Comparison of ENCODE assay signal across 10 cellular contexts in the genomic region with DNA sequence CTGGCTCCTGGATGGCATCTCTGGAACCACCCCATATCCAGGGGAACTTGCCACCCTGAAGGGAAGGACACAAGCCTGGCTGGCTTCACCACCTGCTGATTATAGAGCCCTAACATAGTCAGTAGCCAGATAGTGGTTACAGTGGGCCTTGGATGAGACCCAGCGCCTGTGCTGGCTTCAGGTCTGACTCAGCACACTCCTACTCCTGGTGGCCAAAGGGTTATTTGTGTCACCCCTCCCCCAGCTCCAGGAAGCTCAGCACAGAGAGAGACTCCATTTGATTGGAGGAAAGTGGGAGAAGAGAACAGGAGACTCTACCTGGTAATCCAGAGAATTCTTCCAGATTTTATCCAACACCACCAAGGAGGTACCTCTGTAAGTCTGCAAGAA. TPM values are rescaled to one million over a fixed set of nuclear protein-coding genes. Genes with fewer than 3 reads are reported as not detected.
DNase-seq lines count a peak whose midpoint lies in the region; ATAC-seq, FAIRE-seq and TF ChIP-seq lines count a peak whose summit lies in the region.
"Had no signal": no experiment of that assay in that cellular context is flagged by ENCODE, and none has a peak within 500 bp of the region (broad histone marks: within the 10 kb centered on the region; RNA-seq: fewer than 3 reads in every experiment).

No MANE protein-coding gene starts in this region.

- H3K36me3 Mint-ChIP-seq in endothelial cell (ENCODE audit: low read depth, unreplicated experiment) (peaks cover 39% of the 10 kb centered on the region), osteocyte (ENCODE audit: unreplicated experiment) (peaks cover 35% of the 10 kb centered on the region)
- peaks cover 46% of the 10 kb centered on the region for H3K36me3 Mint-ChIP-seq in activated T-cell treated with anti-CD3 and anti-CD28 coated beads, Interleukin-2, amount 50 U/mL, for 4 hours (ENCODE audit: insufficient read depth)

- TF ChIP-seq POLR2A in A549 (IDR thresholded peaks at IDR 0.05; ENCODE audit: low read length) = no peak

- H3K9me3 ChIP-seq in A549 = peaks cover 5% of the 10 kb centered on the region; the same call in 1 of the 3 replicates

- no peak for TF ChIP-seq RAD21 in A549 (conservative IDR thresholded peaks at IDR 0.05 in 1 of 2, IDR thresholded peaks at IDR 0.05 in 1 of 2)

- POLR2A ChIA-PET in A549 (lab: Yijun Ruan, JAX) = interaction anchor here (1.5 kb wide), 1 partner anchor 98 kb away, joined by 4 read pairs; no protein-coding TSS in a partner anchor

- DNase-seq in A549 (ENCODE audit: low read depth in 1 of 2, low spot score in 1 of 2) (peak in 1 of 2 experiments; percentile 42), endothelial cell (ENCODE audit: low spot score) (no peak), NCI-H1417 (lab: John Stamatoyannopoulos, UW) (no peak), occipital lobe (lab: John Stamatoyannopoulos, UW) (no peak), osteocyte (ENCODE audit: extremely low spot score, unreplicated experiment) (no peak)
- DNase-seq in activated T-cell treated with anti-CD3 and anti-CD28 coated beads, Interleukin-2, amount 50 U/mL, for 4 hours = no peak
- DNase-seq: COR-L47; stimulated activated CD4-positive, alpha-beta T cell treated with anti-CD3 and anti-CD28 coated beads, Interleukin-2, amount 100 ng/mL, for 48 hours had no signal

- H3K4me2 ChIP-seq in A549 = peak overlapping the region; percentile 70

- 67% methylated on average over 1 of the region's 1 CpG for WGBS in A549 (ENCODE audit: missing lambda C conversion rate)

- TF ChIP-seq CTCF in A549 (IDR thresholded peaks at IDR 0.05) = no peak
- TF ChIP-seq CTCF in endothelial cell (IDR thresholded peaks at IDR 0.05; ENCODE audit: unreplicated experiment) = no peak
- no peak for TF ChIP-seq CTCF in osteocyte (IDR thresholded peaks at IDR 0.05)

- peak overlapping the region; percentile 60 to 84 for H3K27ac ChIP-seq in A549

- H3K4me1 Mint-ChIP-seq in endothelial cell (ENCODE audit: unreplicated experiment) = peaks cover 23% of the 10 kb centered on the region
- H3K4me1 Mint-ChIP-seq in activated T-cell treated with anti-CD3 and anti-CD28 coated beads, Interleukin-2, amount 50 U/mL, for 4 hours (ENCODE audit: low read depth) = peaks cover 32% of the 10 kb centered on the region
- H3K4me1 Mint-ChIP-seq in osteocyte (ENCODE audit: unreplicated experiment) = peaks cover 8% of the 10 kb centered on the region

- H3K4me1 ChIP-seq in A549 = peaks cover 42% of the 10 kb centered on the region

- ATAC-seq in A549 (peak; percentile 83 to 88; a peak in 5 of 6 replicates), GM19452 (IDR thresholded peaks at IDR 0.05; ENCODE audit: unreplicated experiment) (peak; percentile 63), HG03439 (IDR thresholded peaks at IDR 0.05; ENCODE audit: unreplicated experiment) (peak; percentile 82)
- no peak for ATAC-seq in activated T-cell treated with anti-CD3 and anti-CD28 coated beads, Interleukin-2, amount 50 U/mL, for 4 hours

- H3K27ac Mint-ChIP-seq in endothelial cell (ENCODE audit: unreplicated experiment) (peak overlapping the region; percentile 34), osteocyte (ENCODE audit: unreplicated experiment) (no peak overlapping the region)

- H3K9me3 Mint-ChIP-seq in endothelial cell (ENCODE audit: unreplicated experiment) (no peaks in the 10 kb centered on the region), osteocyte (ENCODE audit: unreplicated experiment) (peaks cover 26% of the 10 kb centered on the region)
- peaks cover 15% of the 10 kb centered on the region for H3K9me3 Mint-ChIP-seq in activated T-cell treated with anti-CD3 and anti-CD28 coated beads, Interleukin-2, amount 50 U/mL, for 4 hours

- no peak for TF ChIP-seq EP300 in A549 (IDR thresholded peaks at IDR 0.05)

- H3K4me3 Mint-ChIP-seq in endothelial cell (ENCODE audit: unreplicated experiment) (no peak overlapping the region), osteocyte (ENCODE audit: unreplicated experiment) (no peak overlapping the region)
- no peak overlapping the region for H3K4me3 Mint-ChIP-seq in activated T-cell treated with anti-CD3 and anti-CD28 coated beads, Interleukin-2, amount 50 U/mL, for 4 hours

- no peak overlapping the region for H3K4me3 ChIP-seq in A549

- H3K27me3 Mint-ChIP-seq in endothelial cell (ENCODE audit: unreplicated experiment) (peaks cover 2% of the 10 kb centered on the region), osteocyte (ENCODE audit: unreplicated experiment) (no peaks in the 10 kb centered on the region)
- H3K27me3 Mint-ChIP-seq in activated T-cell treated with anti-CD3 and anti-CD28 coated beads, Interleukin-2, amount 50 U/mL, for 4 hours (ENCODE audit: low read depth) = no peaks in the 10 kb centered on the region

- CTCF ChIA-PET in A549 (lab: Yijun Ruan, JAX) = no interaction called here

- FAIRE-seq in A549 (lab: Jason Lieb, UNC) = no peak

TF ChIP-seq in A549, 52 proteins besides CTCF, POLR2A, EP300 and RAD21:
- TF ChIP-seq, protein P1, sequence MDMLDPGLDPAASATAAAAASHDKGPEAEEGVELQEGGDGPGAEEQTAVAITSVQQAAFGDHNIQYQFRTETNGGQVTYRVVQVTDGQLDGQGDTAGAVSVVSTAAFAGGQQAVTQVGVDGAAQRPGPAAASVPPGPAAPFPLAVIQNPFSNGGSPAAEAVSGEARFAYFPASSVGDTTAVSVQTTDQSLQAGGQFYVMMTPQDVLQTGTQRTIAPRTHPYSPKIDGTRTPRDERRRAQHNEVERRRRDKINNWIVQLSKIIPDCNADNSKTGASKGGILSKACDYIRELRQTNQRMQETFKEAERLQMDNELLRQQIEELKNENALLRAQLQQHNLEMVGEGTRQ (IDR thresholded peaks at IDR 0.05) = no peak
- TF ChIP-seq, protein P2, sequence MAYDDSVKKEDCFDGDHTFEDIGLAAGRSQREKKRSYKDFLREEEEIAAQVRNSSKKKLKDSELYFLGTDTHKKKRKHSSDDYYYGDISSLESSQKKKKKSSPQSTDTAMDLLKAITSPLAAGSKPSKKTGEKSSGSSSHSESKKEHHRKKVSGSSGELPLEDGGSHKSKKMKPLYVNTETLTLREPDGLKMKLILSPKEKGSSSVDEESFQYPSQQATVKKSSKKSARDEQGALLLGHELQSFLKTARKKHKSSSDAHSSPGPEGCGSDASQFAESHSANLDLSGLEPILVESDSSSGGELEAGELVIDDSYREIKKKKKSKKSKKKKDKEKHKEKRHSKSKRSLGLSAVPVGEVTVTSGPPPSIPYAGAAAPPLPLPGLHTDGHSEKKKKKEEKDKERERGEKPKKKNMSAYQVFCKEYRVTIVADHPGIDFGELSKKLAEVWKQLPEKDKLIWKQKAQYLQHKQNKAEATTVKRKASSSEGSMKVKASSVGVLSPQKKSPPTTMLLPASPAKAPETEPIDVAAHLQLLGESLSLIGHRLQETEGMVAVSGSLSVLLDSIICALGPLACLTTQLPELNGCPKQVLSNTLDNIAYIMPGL (CRISPR knock-in tag; IDR thresholded peaks at IDR 0.05; ENCODE audit: borderline replicate concordance) = no peak
- TF ChIP-seq, protein P3, sequence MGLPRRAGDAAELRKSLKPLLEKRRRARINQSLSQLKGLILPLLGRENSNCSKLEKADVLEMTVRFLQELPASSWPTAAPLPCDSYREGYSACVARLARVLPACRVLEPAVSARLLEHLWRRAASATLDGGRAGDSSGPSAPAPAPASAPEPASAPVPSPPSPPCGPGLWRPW (IDR thresholded peaks at IDR 0.05) = no peak
- TF ChIP-seq MAFK (IDR thresholded peaks at IDR 0.05; ENCODE audit: partially characterized antibody) (peak; percentile 42), RNF2 (IDR thresholded peaks at IDR 0.05; ENCODE audit: borderline replicate concordance, low read depth) (no peak)
- TF ChIP-seq, protein P4, sequence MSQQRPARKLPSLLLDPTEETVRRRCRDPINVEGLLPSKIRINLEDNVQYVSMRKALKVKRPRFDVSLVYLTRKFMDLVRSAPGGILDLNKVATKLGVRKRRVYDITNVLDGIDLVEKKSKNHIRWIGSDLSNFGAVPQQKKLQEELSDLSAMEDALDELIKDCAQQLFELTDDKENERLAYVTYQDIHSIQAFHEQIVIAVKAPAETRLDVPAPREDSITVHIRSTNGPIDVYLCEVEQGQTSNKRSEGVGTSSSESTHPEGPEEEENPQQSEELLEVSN (IDR thresholded peaks at IDR 0.05; ENCODE audit: borderline replicate concordance, low read depth) = no peak

RNA-seq across cellular contexts. Expression of a gene that starts 12.8 kb away (rescaled TPM):
- 79.8 and 113 TPM in 2 replicates for polyA plus RNA-seq in A549 (2011; rRNA removed)
- polyA plus RNA-seq in A549 (2012; cell fraction: cytosol; rRNA removed) = 22.9 and 24.6 TPM in 2 replicates
- polyA plus RNA-seq in A549 (2012; cell fraction: nucleus; rRNA removed) = 29.7 and 34.0 TPM in 2 replicates
- polyA plus RNA-seq in A549 (2017; fragmentation: RNase III; extraction: RNeasy Plus Mini Kit Qiagen cat#74134 plus additional on column Dnase treatment) = 46.6 to 52.6 TPM (median 47.1 TPM) in 3 replicates
- 25.0 and 31.1 TPM in 2 replicates for polyA minus RNA-seq in A549 (2011; rRNA and poly(A)+ RNA removed)
- 121 TPM for total RNA-seq in endothelial cell (ENCODE audit: unreplicated experiment)
- total RNA-seq in activated T-cell treated with anti-CD3 and anti-CD28 coated beads, Interleukin-2, amount 50 U/mL, for 4 hours = 10 to 100 TPM; 21.1 to 30.2 (median 25.7) TPM
- total RNA-seq in occipital lobe = 204 TPM
- 87.2 and 106 TPM in 2 replicates for total RNA-seq in osteocyte

Comparison
In these comparisons a context has a peak if more than half of its experiments do, and no peak if none do; other contexts are left out.
1. ATAC-seq: peak in A549 (2 of 2), GM19452 (single experiment) and HG03439 (single experiment); none in activated T-cell treated with anti-CD3 and anti-CD28 coated beads, Interleukin-2, amount 50 U/mL, for 4 hours (0 of 2).